In the genomic region with DNA sequence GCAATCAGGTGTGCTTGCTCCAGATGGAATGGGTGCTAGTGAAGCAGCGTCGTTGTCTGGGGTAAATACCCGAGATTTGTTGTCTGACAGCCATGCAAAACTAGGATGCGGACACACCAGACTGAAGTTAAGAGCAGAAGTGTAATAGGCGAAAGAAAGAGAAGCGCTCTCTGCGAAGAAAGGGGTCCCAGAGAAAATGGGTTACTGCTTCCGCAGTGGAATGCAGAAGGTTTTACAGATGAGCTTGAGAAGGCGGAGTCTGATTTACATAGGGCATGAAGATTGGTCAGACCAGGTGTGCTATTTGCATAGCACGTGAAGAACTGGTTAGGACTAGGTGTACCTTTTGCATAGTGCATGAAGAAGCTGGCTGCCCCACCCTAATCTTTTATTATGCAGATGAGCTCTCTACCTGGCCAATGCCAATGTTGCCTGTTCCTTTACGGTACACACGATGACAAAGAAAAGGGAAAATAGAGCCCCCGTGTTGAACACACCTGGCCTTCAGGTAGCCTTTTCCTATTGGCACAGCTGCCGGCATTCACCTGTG, we compare ENCODE assay signal across 11 cellular contexts. TPM values are rescaled to one million over a fixed set of nuclear protein-coding genes. Genes with fewer than 3 reads are reported as not detected.
DNase-seq lines count a peak whose midpoint lies in the region; ATAC-seq and TF ChIP-seq lines count a peak whose summit lies in the region.
"Had no signal": no experiment of that assay in that cellular context is flagged by ENCODE, and none has a peak within 500 bp of the region (broad histone marks: within the 10 kb centered on the region; RNA-seq: fewer than 3 reads in every experiment).

No MANE protein-coding gene starts in this region.

- H3K27me3 ChIP-seq in GM23338 (ENCODE audit: insufficient read depth) (no peaks in the 10 kb centered on the region), esophagus (ENCODE audit: control insufficient read depth in 1 of 2, insufficient read depth in 2 of 2, low read length in 2 of 2) (no peaks in the 10 kb centered on the region), neutrophil (no peaks in the 10 kb centered on the region), brain microvascular endothelial cell (replicated peaks) (no peaks in the 10 kb centered on the region), heart left ventricle (no peaks in the 10 kb centered on the region)

- peaks cover 36% of the 10 kb centered on the region for H3K4me1 Mint-ChIP-seq in GM23338

- H3K9me3 ChIP-seq in esophagus (ENCODE audit: control insufficient read depth in 2 of 2, insufficient read depth in 1 of 2, low read depth in 1 of 2, low read length in 1 of 2) (peaks cover 0 to 2% of the 10 kb centered on the region in 2 donors), neutrophil (no peaks in the 10 kb centered on the region), heart left ventricle (no peaks in the 10 kb centered on the region)

- TF ChIP-seq POLR2A in heart left ventricle (IDR thresholded peaks at IDR 0.05): no peak

- no peaks in the 10 kb centered on the region for H4K20me1 ChIP-seq in GM23338 (replicated peaks; ENCODE audit: insufficient read depth)

- H3K9me2 ChIP-seq in GM23338 (ENCODE audit: insufficient read depth): no peaks in the 10 kb centered on the region

- ATAC-seq in GM23338 (peak; percentile 93), heart left ventricle (no peak), GM21526 (IDR thresholded peaks at IDR 0.05; ENCODE audit: low FRiP score, unreplicated experiment) (no peak)

- H3F3A ChIP-seq in GM23338 (replicated peaks; ENCODE audit: low read depth): peaks cover 14% of the 10 kb centered on the region; the same call in 1 of the 2 replicates

- intact Hi-C loops in heart left ventricle (cut with DNase I): loop anchor here in 1 of 10 donors (10.0 kb wide), 2 partner anchors 51 to 131 kb away; a partner anchor contains a TSS

- no peaks in the 10 kb centered on the region; the same call in 2 of the 3 replicates for H3K9me3 Mint-ChIP-seq in GM23338
- H3K9me3 Mint-ChIP-seq: activated CD4-positive, alpha-beta memory T cell treated with anti-CD3 and anti-CD28 coated beads for 36 hours had no signal

- peak overlapping the region; percentile 70 for H3K27ac ChIP-seq in GM23338 (ENCODE audit: low read depth)
- peak overlapping the region; percentile 36 to 54 for H3K27ac ChIP-seq in esophagus (ENCODE audit: low read depth in 2 of 2, low read length in 1 of 2)
- peak overlapping the region; percentile 60 for H3K27ac ChIP-seq in neutrophil
- H3K27ac ChIP-seq in brain microvascular endothelial cell: no peak overlapping the region
- no peak overlapping the region for H3K27ac ChIP-seq in heart left ventricle

- H3K36me3 Mint-ChIP-seq in GM23338 (ENCODE audit: low read depth): no peaks in the 10 kb centered on the region
- H3K36me3 Mint-ChIP-seq: activated CD4-positive, alpha-beta memory T cell treated with anti-CD3 and anti-CD28 coated beads for 36 hours had no signal

- peak; percentile 98 for DNase-seq in GM23338 (ENCODE audit: low spot score)
- DNase-seq in NCI-H2196 treated with DMSO at 0.1 percent for 48 hours (lab: John Stamatoyannopoulos, UW; ENCODE audit: unreplicated experiment): peak; percentile 91
- no peak for DNase-seq in brain microvascular endothelial cell
- DNase-seq in heart left ventricle: no peak
- no peak for DNase-seq in anterior cingulate cortex (lab: John Stamatoyannopoulos, UW)
- DNase-seq: activated CD4-positive, alpha-beta memory T cell treated with anti-CD3 and anti-CD28 coated beads for 36 hours; KG1; stimulated activated CD4-positive, alpha-beta T cell treated with anti-CD3 and anti-CD28 coated beads, Interleukin-4, amount 100 ng/mL, for 24 hours had no signal

- H3K27ac Mint-ChIP-seq in GM23338: peak overlapping the region; percentile 93
- H3K27ac Mint-ChIP-seq: activated CD4-positive, alpha-beta memory T cell treated with anti-CD3 and anti-CD28 coated beads for 36 hours had no signal

- in situ Hi-C loops in brain microvascular endothelial cell (cut with HindIII; ENCODE audit: low pct_ligation_motif_present, low sequenced_read_pairs): no loop called here

- TF ChIP-seq CTCF in GM23338 (conservative IDR thresholded peaks at IDR 0.05; ENCODE audit: low read depth in 2 of 2) (no peak), neutrophil (IDR thresholded peaks at IDR 0.05) (no peak), brain microvascular endothelial cell (IDR thresholded peaks at IDR 0.05; ENCODE audit: low read depth, low read length, missing control alignments) (no peak), heart left ventricle (IDR thresholded peaks at IDR 0.05) (no peak)

- no peaks in the 10 kb centered on the region for H3K79me2 ChIP-seq in GM23338 (replicated peaks; ENCODE audit: insufficient read depth)

- H2AFZ ChIP-seq in GM23338: no peak overlapping the region

- peak overlapping the region; percentile 50 for H3K4me2 ChIP-seq in GM23338

- WGBS in esophagus, 2 donors: 35 to 41% methylated on average over 14 of the region's 14 CpGs
- 35 to 49% (median 47%) methylated on average over 14 of the region's 14 CpGs for WGBS in heart left ventricle, 4 donors

- H3K4me3 Mint-ChIP-seq in GM23338: peak overlapping the region; percentile 63
- H3K4me3 Mint-ChIP-seq: activated CD4-positive, alpha-beta memory T cell treated with anti-CD3 and anti-CD28 coated beads for 36 hours had no signal

- H3K4me1 ChIP-seq in GM23338 (ENCODE audit: insufficient read depth) (peaks cover 6% of the 10 kb centered on the region; the same call in 1 of the 2 replicates), esophagus (ENCODE audit: control insufficient read depth in 2 of 2, insufficient read depth in 2 of 2, low read length in 1 of 2) (peaks cover 0 to 13% of the 10 kb centered on the region in 2 donors), neutrophil (ENCODE audit: control insufficient read depth in 1 of 2, insufficient read depth in 1 of 2, low read depth in 1 of 2, low read length in 1 of 2) (peaks cover 87 to 90% of the 10 kb centered on the region in 2 experiments), heart left ventricle (peaks cover 0 to 43% (median 18%) of the 10 kb centered on the region in 12 donors)

- H3K36me3 ChIP-seq in GM23338 (ENCODE audit: insufficient read depth) (no peaks in the 10 kb centered on the region), esophagus (ENCODE audit: control insufficient read depth in 2 of 2, insufficient read depth in 2 of 2, low read length in 1 of 2) (no peaks in the 10 kb centered on the region), neutrophil (no peaks in the 10 kb centered on the region), brain microvascular endothelial cell (replicated peaks) (no peaks in the 10 kb centered on the region), heart left ventricle (no peaks in the 10 kb centered on the region)

- 0 out of 2 replicates have a peak overlapping the region, but pooled peaks have one; percentile 18 for H3K4me3 ChIP-seq in GM23338
- no peak overlapping the region for H3K4me3 ChIP-seq in esophagus (ENCODE audit: low read depth in 1 of 2, low read length in 2 of 2)
- H3K4me3 ChIP-seq in neutrophil (ENCODE audit: low read depth in 1 of 2, low read length in 1 of 2): peak overlapping the region in 1 of 2 experiments; percentile 28
- H3K4me3 ChIP-seq in brain microvascular endothelial cell (ENCODE audit: low read depth, low read length): no peak overlapping the region
- H3K4me3 ChIP-seq in heart left ventricle: no peak overlapping the region

- peaks cover 13% of the 10 kb centered on the region for H3K27me3 Mint-ChIP-seq in GM23338 (ENCODE audit: insufficient read depth, low read depth, poor library complexity)
- H3K27me3 Mint-ChIP-seq: activated CD4-positive, alpha-beta memory T cell treated with anti-CD3 and anti-CD28 coated beads for 36 hours had no signal

TF ChIP-seq in GM23338, 12 proteins besides CTCF, POLR2A, EP300 and RAD21:
- TF ChIP-seq POLR2AphosphoS5 (IDR thresholded peaks at IDR 0.05; ENCODE audit: low read depth) (peak; percentile 90), ZNF331 (CRISPR knock-in tag; IDR thresholded peaks at IDR 0.05; ENCODE audit: low read depth) (no peak)

RNA-seq across cellular contexts. Expression of a gene that starts 32.0 kb away (rescaled TPM):
- 62.6 and 63.3 TPM in 2 replicates for total RNA-seq in GM23338 (2014; rRNA removed; shearing (Covaris generic))
- 19.0 and 20.5 TPM in 2 replicates for polyA plus RNA-seq in GM23338 (2016; fragmentation: Nextera tagmentation; extraction: Ambion mirVana)
- polyA plus RNA-seq in esophagus: 10 to 100 TPM in 1 of 2 donors, 1 to 10 TPM in 1; 8.7 to 11.7 TPM
- 10 to 100 TPM; 17.0 to 60.0 (median 36.4) TPM for total RNA-seq in heart left ventricle
- 10 to 100 TPM; 12.5 to 38.4 TPM for polyA plus RNA-seq in heart left ventricle

RNA-seq across cellular contexts. Expression of a gene that starts 49.5 kb away (rescaled TPM):
- 131 and 139 TPM in 2 replicates for total RNA-seq in GM23338 (2014; rRNA removed; shearing (Covaris generic))
- polyA plus RNA-seq in GM23338 (2016; fragmentation: Nextera tagmentation; extraction: Ambion mirVana) (147 and 158 TPM in 2 replicates), esophagus (10 to 100 TPM; 10.9 to 28.7 TPM), heart left ventricle (10 to 100 TPM; 12.2 to 32.5 TPM)
- total RNA-seq in heart left ventricle: 100 to 1,000 TPM in 1 of 9 donors, 10 to 100 TPM in 8; 34.1 to 133 (median 54.0) TPM

Comparison
In these comparisons a context has a peak if more than half of its experiments do, and no peak if none do; other contexts are left out.
1. DNase-seq: peak in GM23338 (single experiment) and NCI-H2196 treated with DMSO at 0.1 percent for 48 hours (single experiment); none in brain microvascular endothelial cell (single experiment), heart left ventricle (0 of 5) and anterior cingulate cortex (0 of 58).
2. H3K27ac ChIP-seq: peak in GM23338 (single experiment), esophagus (2 of 2) and neutrophil (single experiment); none in brain microvascular endothelial cell (single experiment) and heart left ventricle (0 of 12).